In genomic region chr10:66809402-66809801, GRCh38 we compare ENCODE assay signal across 21 cellular contexts.
DNase-seq lines count a peak whose midpoint lies in the region; ATAC-seq, FAIRE-seq and TF ChIP-seq lines count a peak whose summit lies in the region.
"Had no signal": no experiment of that assay in that cellular context is flagged by ENCODE, and none has a peak within 500 bp of the region (broad histone marks: within the 10 kb centered on the region; RNA-seq: fewer than 3 reads in every experiment).

No MANE protein-coding gene starts in this region.

- H3K79me1 ChIP-seq in trophoblast cell (ENCODE audit: low read length), result no peaks in the 10 kb centered on the region

- no peak overlapping the region for H3K14ac ChIP-seq in trophoblast cell (ENCODE audit: low read length)

- H4K8ac ChIP-seq in trophoblast cell (ENCODE audit: low read depth, low read length), result no peak overlapping the region

- BruUV-seq in PC-3 (replicated peaks; lab: Mats Ljungman, UMichigan), result no TSS peak

- WGBS in pancreas, 2 donors, result 80 to 82% methylated on average over 4 of the region's 4 CpGs
- no CpG with 5 or more reads among the region's 4 CpGs for WGBS in trophoblast cell (ENCODE audit: extremely low coverage, insufficient coverage, insufficient read length)

- peaks cover 5% of the 10 kb centered on the region for H3F3A ChIP-seq in PC-3 (ENCODE audit: low read length, unreplicated experiment)

- no peak overlapping the region for H3K27ac Mint-ChIP-seq in activated T-helper 2 cell treated with anti-CD3 and anti-CD28 coated beads, Interferon-gamma antibody, Interleukin-2, Interleukin-4, amounts not matched to agents 10 μg/mL and 5 μg/mL and 100 μg/mL, durations not matched to agents 14 hours and 24 hours and 36 hours
- H3K27ac Mint-ChIP-seq: B cell; CD4-positive, alpha-beta T cell; CD8-positive, alpha-beta T cell had no signal

- H3K4me3 ChIP-seq in PC-3 (ENCODE audit: low read length), result no peak overlapping the region
- H3K4me3 ChIP-seq in pancreas, result no peak overlapping the region
- H3K4me3 ChIP-seq in trophoblast cell (ENCODE audit: low read depth, low read length), result no peak overlapping the region
- no peak overlapping the region for H3K4me3 ChIP-seq in brain microvascular endothelial cell (ENCODE audit: low read depth, low read length)
- H3K4me3 ChIP-seq: A549; BLaER1 treated with 17β-estradiol and CSF1 and Interleukin-3, amounts not matched to agents 10 nM and 100 nM had no signal

- peaks cover 9% of the 10 kb centered on the region for H3K4me1 Mint-ChIP-seq in activated T-helper 2 cell treated with anti-CD3 and anti-CD28 coated beads, Interferon-gamma antibody, Interleukin-2, Interleukin-4, amounts not matched to agents 10 μg/mL and 5 μg/mL and 100 μg/mL, durations not matched to agents 14 hours and 24 hours and 36 hours (ENCODE audit: low read depth)
- H3K4me1 Mint-ChIP-seq: B cell had no signal

- H3K27ac ChIP-seq in PC-3 (ENCODE audit: low read length) (peak overlapping the region; percentile 85), pancreas (no peak overlapping the region), trophoblast cell (ENCODE audit: low read depth, low read length) (no peak overlapping the region), brain microvascular endothelial cell (no peak overlapping the region)
- H3K27ac ChIP-seq: A549; BLaER1 treated with 17β-estradiol and CSF1 and Interleukin-3, amounts not matched to agents 10 nM and 100 nM; C4-2B had no signal

- peak overlapping the region; percentile 3 for H3K4me2 ChIP-seq in PC-3 (ENCODE audit: low read length)
- no peak overlapping the region for H3K4me2 ChIP-seq in trophoblast cell (ENCODE audit: low read length)
- H3K4me2 ChIP-seq: A549; BLaER1 treated with 17β-estradiol and CSF1 and Interleukin-3, amounts not matched to agents 10 nM and 100 nM had no signal

- no peak overlapping the region for H3K23ac ChIP-seq in trophoblast cell (ENCODE audit: low read length)

- H3K4me3 Mint-ChIP-seq in activated T-helper 2 cell treated with anti-CD3 and anti-CD28 coated beads, Interferon-gamma antibody, Interleukin-2, Interleukin-4, amounts not matched to agents 10 μg/mL and 5 μg/mL and 100 μg/mL, durations not matched to agents 14 hours and 24 hours and 36 hours (ENCODE audit: low read depth), result no peak overlapping the region
- H3K4me3 Mint-ChIP-seq: B cell; CD4-positive, alpha-beta T cell; CD8-positive, alpha-beta T cell had no signal

- DNase-seq in PC-3 (peak; percentile 97), pancreas (no peak), trophoblast cell (no peak), brain microvascular endothelial cell (no peak)
- no peak for DNase-seq in activated T-helper 2 cell treated with anti-CD3 and anti-CD28 coated beads, Interferon-gamma antibody, Interleukin-2, Interleukin-4, amounts not matched to agents 10 μg/mL and 5 μg/mL and 100 μg/mL, durations not matched to agents 14 hours and 24 hours and 36 hours (ENCODE audit: low spot score)
- DNase-seq: 8988T; AML-193; Caco-2; Calu3; CD4-positive, alpha-beta T cell; CD8-positive, alpha-beta T cell; DMS79 treated with DMSO at 0.1 percent for 48 hours; GF-D8 had no signal

- no peak overlapping the region for H2BK12ac ChIP-seq in trophoblast cell (ENCODE audit: low read length)

- H3K36me3 ChIP-seq in PC-3 (ENCODE audit: low read depth, low read length) (no peaks in the 10 kb centered on the region), pancreas (no peaks in the 10 kb centered on the region), trophoblast cell (ENCODE audit: control insufficient read depth in 1 of 2, insufficient read depth in 2 of 2, low read length in 2 of 2) (no peaks in the 10 kb centered on the region), brain microvascular endothelial cell (replicated peaks) (no peaks in the 10 kb centered on the region)
- H3K36me3 ChIP-seq: BLaER1 treated with 17β-estradiol and CSF1 and Interleukin-3, amounts not matched to agents 10 nM and 100 nM had no signal

- H3K36me3 Mint-ChIP-seq in activated T-helper 2 cell treated with anti-CD3 and anti-CD28 coated beads, Interferon-gamma antibody, Interleukin-2, Interleukin-4, amounts not matched to agents 10 μg/mL and 5 μg/mL and 100 μg/mL, durations not matched to agents 14 hours and 24 hours and 36 hours (ENCODE audit: low read depth), result no peaks in the 10 kb centered on the region
- H3K36me3 Mint-ChIP-seq: CD8-positive, alpha-beta T cell had no signal

- no peak overlapping the region for H4K91ac ChIP-seq in trophoblast cell (ENCODE audit: low read depth, low read length)

- POLR2A ChIA-PET in PC-3 (lab: Charles Lee; ENCODE audit: unreplicated experiment), result interaction anchor here (0.6 to 0.7 kb wide), 5 partner anchors 25 to 1415 kb away, joined by 3 to 6 read pairs (median 4); no protein-coding TSS in a partner anchor

- H3K9me3 ChIP-seq in PC-3 (ENCODE audit: low read length) (peaks cover 3% of the 10 kb centered on the region; the same call in 1 of the 2 replicates), pancreas (no peaks in the 10 kb centered on the region), trophoblast cell (ENCODE audit: insufficient read depth, low read depth, low read length) (no peaks in the 10 kb centered on the region)
- H3K9me3 ChIP-seq: A549, Caco-2 had no signal

- H3K9ac ChIP-seq in PC-3 (ENCODE audit: low read length) (peak overlapping the region; percentile 59), trophoblast cell (ENCODE audit: low read length) (no peak overlapping the region)
- H3K9ac ChIP-seq: BLaER1 treated with 17β-estradiol and CSF1 and Interleukin-3, amounts not matched to agents 10 nM and 100 nM had no signal

- no peak overlapping the region for H2BK5ac ChIP-seq in trophoblast cell (ENCODE audit: low read depth, low read length, poor library complexity)

- no peak overlapping the region for H2AFZ ChIP-seq in PC-3 (ENCODE audit: low read length)
- H2AFZ ChIP-seq in trophoblast cell (ENCODE audit: insufficient read depth, low read length, poor library complexity), result no peak overlapping the region

- in situ Hi-C loops in brain microvascular endothelial cell (cut with HindIII; ENCODE audit: low pct_ligation_motif_present, low sequenced_read_pairs), result no loop called here

- H2AK5ac ChIP-seq in trophoblast cell (ENCODE audit: low read length), result no peak overlapping the region

- ATAC-seq in PC-3, result peak; percentile 79
- no peak for ATAC-seq in pancreas
- ATAC-seq: A549; CD8-positive, alpha-beta T cell had no signal

- peaks cover 4% of the 10 kb centered on the region for H3K9me3 Mint-ChIP-seq in activated T-helper 2 cell treated with anti-CD3 and anti-CD28 coated beads, Interferon-gamma antibody, Interleukin-2, Interleukin-4, amounts not matched to agents 10 μg/mL and 5 μg/mL and 100 μg/mL, durations not matched to agents 14 hours and 24 hours and 36 hours
- H3K9me3 Mint-ChIP-seq: CD4-positive, alpha-beta T cell had no signal

- H3K27me3 ChIP-seq in PC-3 (ENCODE audit: low read length) (no peaks in the 10 kb centered on the region), pancreas (no peaks in the 10 kb centered on the region), trophoblast cell (ENCODE audit: insufficient read depth, low read length) (no peaks in the 10 kb centered on the region), brain microvascular endothelial cell (replicated peaks) (no peaks in the 10 kb centered on the region)
- H3K27me3 ChIP-seq: BLaER1 treated with 17β-estradiol and CSF1 and Interleukin-3, amounts not matched to agents 10 nM and 100 nM had no signal

- H3K27me3 Mint-ChIP-seq in activated T-helper 2 cell treated with anti-CD3 and anti-CD28 coated beads, Interferon-gamma antibody, Interleukin-2, Interleukin-4, amounts not matched to agents 10 μg/mL and 5 μg/mL and 100 μg/mL, durations not matched to agents 14 hours and 24 hours and 36 hours (ENCODE audit: low read depth), result no peaks in the 10 kb centered on the region
- H3K27me3 Mint-ChIP-seq: B cell; CD4-positive, alpha-beta T cell had no signal

- FAIRE-seq in pancreas (lab: Jason Lieb, UNC), result peak; percentile 5
- FAIRE-seq: A549, D721Med, G401.6, GM12891, GM19239 had no signal

- CTCF ChIA-PET in PC-3 (lab: Charles Lee), result no interaction called here

- H3K4me1 ChIP-seq in PC-3 (ENCODE audit: insufficient read depth, low read length) (peaks cover 36% of the 10 kb centered on the region), pancreas (peaks cover 0 to 3% (median 0%) of the 10 kb centered on the region in 3 donors), trophoblast cell (ENCODE audit: control insufficient read depth in 1 of 2, insufficient read depth in 2 of 2, low read length in 2 of 2) (no peaks in the 10 kb centered on the region)
- H3K4me1 ChIP-seq: A549, Caco-2 had no signal

- intact Hi-C loops in PC-3 (cut with micrococcal nuclease) (loop anchor here (1.0 kb wide), 2 partner anchors 10 to 18 kb away; no protein-coding TSS in a partner anchor), pancreas (cut with DNase I) (no loop called here)
- intact Hi-C loops in activated T-helper 2 cell treated with anti-CD3 and anti-CD28 coated beads, Interferon-gamma antibody, Interleukin-2, Interleukin-4, amounts not matched to agents 10 μg/mL and 5 μg/mL and 100 μg/mL, durations not matched to agents 14 hours and 24 hours and 36 hours (cut with micrococcal nuclease), result no loop called here

- no peaks in the 10 kb centered on the region for H3K9me2 ChIP-seq in PC-3 (replicated peaks; ENCODE audit: low read length)

- no peak overlapping the region for H4K12ac ChIP-seq in trophoblast cell (ENCODE audit: low read depth, low read length)

- no peak for TF ChIP-seq CTCF in PC-3 (conservative IDR thresholded peaks at IDR 0.05; ENCODE audit: low read depth, low read length)
- no peak for TF ChIP-seq CTCF in pancreas (IDR thresholded peaks at IDR 0.05)
- no peak for TF ChIP-seq CTCF in brain microvascular endothelial cell (IDR thresholded peaks at IDR 0.05; ENCODE audit: low read depth, low read length, missing control alignments)

- no peak overlapping the region for H3K4ac ChIP-seq in trophoblast cell (ENCODE audit: low read depth, low read length)

- H3K79me2 ChIP-seq in PC-3 (ENCODE audit: low read length) (no peaks in the 10 kb centered on the region), trophoblast cell (ENCODE audit: control insufficient read depth, insufficient read depth, low read length, poor library complexity) (no peaks in the 10 kb centered on the region)

- no peak overlapping the region for H2BK120ac ChIP-seq in trophoblast cell (ENCODE audit: insufficient read depth, low read length, poor library complexity)

- no peak overlapping the region for H3K18ac ChIP-seq in trophoblast cell (ENCODE audit: low read length)

- H4K20me1 ChIP-seq in PC-3 (ENCODE audit: low read length), result no peaks in the 10 kb centered on the region
- H4K20me1 ChIP-seq: BLaER1 treated with 17β-estradiol and CSF1 and Interleukin-3, amounts not matched to agents 10 nM and 100 nM had no signal
